Comparison of ENCODE assay signal across 12 cellular contexts in genomic region chr9:112078432-112078831, GRCh38.
DNase-seq lines count a peak whose midpoint lies in the region; ATAC-seq and TF ChIP-seq lines count a peak whose summit lies in the region.
"Had no signal": no experiment of that assay in that cellular context is flagged by ENCODE, and none has a peak within 500 bp of the region (broad histone marks: within the 10 kb centered on the region; RNA-seq: fewer than 3 reads in every experiment).

No MANE protein-coding gene starts in this region.

- H3K9me3 Mint-ChIP-seq in CD8-positive, alpha-beta memory T cell = no peaks in the 10 kb centered on the region

- in situ Hi-C loops in gastrocnemius medialis (cut with MboI; ENCODE audit: low sequenced_read_pairs in 4 of 4) = loop anchor here (5.0 to 25.0 kb wide), 7 partner anchors 174 to 734 kb away; partner anchors contain the start of genes UGCG (in 2 of the 4) and PTGR1 (in 1 of the 4)

- H3K27ac Mint-ChIP-seq in CD8-positive, alpha-beta memory T cell = no peak overlapping the region

- no peaks in the 10 kb centered on the region for H3K27me3 Mint-ChIP-seq in CD8-positive, alpha-beta memory T cell

- H3K9me3 ChIP-seq in gastrocnemius medialis = no peaks in the 10 kb centered on the region
- H3K9me3 ChIP-seq in CD8-positive, alpha-beta memory T cell (ENCODE audit: low read length) = no peaks in the 10 kb centered on the region
- H3K9me3 ChIP-seq: breast epithelium had no signal

- no peak for TF ChIP-seq POLR2A in gastrocnemius medialis (IDR thresholded peaks at IDR 0.05)

- peaks cover 17 to 30% (median 18%) of the 10 kb centered on the region in 3 donors for H3K36me3 Mint-ChIP-seq in CD8-positive, alpha-beta memory T cell

- H3K4me3 Mint-ChIP-seq in CD8-positive, alpha-beta memory T cell = no peak overlapping the region

- H3K4me1 ChIP-seq in gastrocnemius medialis = peaks cover 8 to 11% of the 10 kb centered on the region in 2 donors
- peaks cover 11% of the 10 kb centered on the region for H3K4me1 ChIP-seq in CD8-positive, alpha-beta memory T cell (ENCODE audit: insufficient read depth, low read length)

- DNase-seq in NAMALWA (ENCODE audit: low spot score) (peak; percentile 26), gastrocnemius medialis (no peak), HUDEP-2 (lab: John Stamatoyannopoulos, UW; ENCODE audit: unreplicated experiment in 76 of 76) (no peak), NCI-H526 treated with DMSO at 0.1 percent for 48 hours (lab: John Stamatoyannopoulos, UW) (no peak), NCI-H345 treated with DMSO at 0.1 percent for 48 hours (lab: John Stamatoyannopoulos, UW; ENCODE audit: unreplicated experiment) (no peak)
- no peak for DNase-seq in CD8-positive, alpha-beta memory T cell
- DNase-seq: activated T-cell treated with anti-CD3 and anti-CD28 coated beads, Interleukin-2, amount 50 U/mL, for 48 hours; posterior cingulate gyrus; trophoblast cell had no signal

- POLR2A ChIA-PET in CD8-positive, alpha-beta memory T cell (lab: Charles Lee) = no interaction called here

- H3K4me3 ChIP-seq in gastrocnemius medialis = no peak overlapping the region
- H3K4me3 ChIP-seq in CD8-positive, alpha-beta memory T cell (ENCODE audit: low read length) = no peak overlapping the region
- H3K4me3 ChIP-seq: breast epithelium had no signal

- no peaks in the 10 kb centered on the region for H3K27me3 ChIP-seq in gastrocnemius medialis
- H3K27me3 ChIP-seq in CD8-positive, alpha-beta memory T cell (ENCODE audit: insufficient read depth, low read length, poor library complexity, severe bottlenecking) = no peaks in the 10 kb centered on the region
- H3K27me3 ChIP-seq: breast epithelium had no signal

- peak overlapping the region; percentile 39 to 66 (median 60) for H3K27ac ChIP-seq in gastrocnemius medialis
- H3K27ac ChIP-seq in CD8-positive, alpha-beta memory T cell (ENCODE audit: low read depth, low read length) = no peak overlapping the region

- no peaks in the 10 kb centered on the region for H3K36me3 ChIP-seq in gastrocnemius medialis
- H3K36me3 ChIP-seq in CD8-positive, alpha-beta memory T cell (ENCODE audit: insufficient read depth, low read length) = no peaks in the 10 kb centered on the region
- H3K36me3 ChIP-seq: breast epithelium had no signal

- ATAC-seq in GM19025 (IDR thresholded peaks at IDR 0.05; ENCODE audit: low read depth, unreplicated experiment) (peak; percentile 69), HG02938 (IDR thresholded peaks at IDR 0.05; ENCODE audit: unreplicated experiment) (peak; percentile 78), gastrocnemius medialis (no peak)

- peaks cover 24 to 33% (median 24%) of the 10 kb centered on the region in 3 donors for H3K4me1 Mint-ChIP-seq in CD8-positive, alpha-beta memory T cell

- CTCF ChIA-PET in CD8-positive, alpha-beta memory T cell (lab: Charles Lee) = interaction anchor here (0.6 to 0.9 kb wide), 2 partner anchors 92 to 283 kb away, joined by 3 read pairs; no protein-coding TSS in a partner anchor

- no peak for TF ChIP-seq CTCF in gastrocnemius medialis (IDR thresholded peaks at IDR 0.05 in 4 of 5, conservative IDR thresholded peaks at IDR 0.05 in 1 of 5)

- intact Hi-C loops in gastrocnemius medialis (cut with DNase I; ENCODE audit: low total_unique reads) = no loop called here

Comparison
In these comparisons a context has a peak if more than half of its experiments do, and no peak if none do; other contexts are left out.
1. ATAC-seq: peak in GM19025 (single experiment) and HG02938 (single experiment); none in gastrocnemius medialis (0 of 2).